ENCODE assay signal across 8 cellular contexts in the genomic region with DNA sequence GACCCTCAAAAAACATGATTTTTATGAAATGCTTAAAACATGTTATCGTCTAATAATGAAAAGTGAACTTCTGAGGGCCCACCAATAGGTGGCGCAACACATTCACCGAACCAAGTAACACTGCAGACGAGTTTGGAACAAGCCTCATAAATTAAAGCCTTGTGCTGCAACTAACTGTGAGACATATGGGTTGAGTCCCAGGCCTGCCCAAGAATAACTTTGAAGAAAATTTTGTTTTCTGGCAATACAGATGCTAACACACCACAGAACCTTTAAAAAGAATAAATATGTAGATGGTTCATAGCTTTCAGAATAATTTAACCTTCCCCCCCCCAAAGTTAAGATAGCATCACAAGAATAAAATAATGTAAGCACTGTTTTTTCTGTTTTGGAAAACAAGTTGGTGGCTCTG.
A peak's percentile ranks its signal among the peaks of the same experiment; 100 is the strongest.
DNase-seq lines count a peak whose midpoint lies in the region; ATAC-seq and TF ChIP-seq lines count a peak whose summit lies in the region.

No MANE protein-coding gene starts in this region.

- DNase-seq in ACHN (peak; percentile 60), NCI-H1417 treated with DMSO at 0.1 percent for 48 hours (lab: John Stamatoyannopoulos, UW) (peak; percentile 36), T follicular helper cell (ENCODE audit: low read depth) (peak; percentile 23), astrocyte of the cerebellum (ENCODE audit: low read depth) (peak; percentile 57), iPS-NIHi11 (ENCODE audit: low spot score) (peak; percentile 63)
- peak; percentile 21 to 42 (median 42) for DNase-seq in stimulated activated CD4-positive, alpha-beta T cell treated with anti-CD3 and anti-CD28 coated beads, Interleukin-12 subunit alpha, Interleukin-12 subunit beta, amount 100 ng/mL, for 48 hours (ENCODE audit: low read depth in 2 of 3, low spot score in 1 of 3)

- no peak overlapping the region for H3K4me3 ChIP-seq in astrocyte of the cerebellum (ENCODE audit: low read depth, low read length)

- in situ Hi-C loops in ACHN (cut with HindIII; ENCODE audit: low pct_ligation_motif_present, low pct_unique_long_range_greater_than_20kb, low sequenced_read_pairs) (no loop called here), astrocyte of the cerebellum (cut with HindIII; ENCODE audit: low sequenced_read_pairs) (loop anchor here (25.0 kb wide), 1 partner anchor 909 kb away; no protein-coding TSS in a partner anchor)

- peak; percentile 57 for ATAC-seq in GM18517 (IDR thresholded peaks at IDR 0.05; ENCODE audit: unreplicated experiment)
- ATAC-seq in GM18511 (IDR thresholded peaks at IDR 0.05; ENCODE audit: unreplicated experiment) = no peak

- TF ChIP-seq CTCF in astrocyte of the cerebellum (IDR thresholded peaks at IDR 0.05; ENCODE audit: low read depth, low read length, missing control alignments) = peak; percentile 94
